16 cellular contexts compared by ENCODE assay signal in genomic region chr20:35934050-35934449, GRCh38. TPM values are rescaled to one million over a fixed set of nuclear protein-coding genes. Genes with fewer than 3 reads are reported as not detected.
DNase-seq lines count a peak whose midpoint lies in the region; ATAC-seq and TF ChIP-seq lines count a peak whose summit lies in the region.
"Had no signal": no experiment of that assay in that cellular context is flagged by ENCODE, and none has a peak within 500 bp of the region (broad histone marks: within the 10 kb centered on the region; RNA-seq: fewer than 3 reads in every experiment).

No MANE protein-coding gene starts in this region.

- CTCF ChIA-PET in CD4-positive, alpha-beta memory T cell (lab: Charles Lee; ENCODE audit: partially characterized antibody) = interaction anchor here (1.3 kb wide), 1 partner anchor 20 kb away, joined by 3 read pairs; the partner anchor contains the start of gene SCAND1
- CTCF ChIA-PET in activated CD4-positive, alpha-beta T cell treated with anti-CD3 and anti-CD28 coated beads, Interleukin-2, amount 10 ng/mL, durations not matched to agents 7 days and 5 days (lab: Charles Lee) = interaction anchor here (2.1 kb wide), 1 partner anchor 20 kb away, joined by 9 read pairs; the partner anchor contains the start of gene SCAND1

- no peaks in the 10 kb centered on the region for H3K27me3 Mint-ChIP-seq in CD4-positive, alpha-beta memory T cell
- H3K27me3 Mint-ChIP-seq in activated naive CD8-positive, alpha-beta T cell treated with anti-CD3 and anti-CD28 coated beads, Interleukin-2, amount 50 U/mL, for 24 hours = no peaks in the 10 kb centered on the region
- H3K27me3 Mint-ChIP-seq in activated CD4-positive, alpha-beta T cell treated with anti-CD3 and anti-CD28 coated beads, Interleukin-2, amount 10 ng/mL, durations not matched to agents 7 days and 5 days = no peaks in the 10 kb centered on the region
- H3K27me3 Mint-ChIP-seq: CD4-positive, alpha-beta T cell had no signal

- H3K4me1 ChIP-seq in CD4-positive, alpha-beta memory T cell (ENCODE audit: insufficient read depth, low read length) = no peaks in the 10 kb centered on the region
- H3K4me1 ChIP-seq in HUES48 (ENCODE audit: control insufficient read depth, insufficient read depth, low read length) = peaks cover 22% of the 10 kb centered on the region
- peaks cover 8% of the 10 kb centered on the region for H3K4me1 ChIP-seq in iPS-18a (ENCODE audit: control insufficient read depth, low read depth, low read length)
- no peaks in the 10 kb centered on the region for H3K4me1 ChIP-seq in right lobe of liver

- H3K4me3 ChIP-seq in CD4-positive, alpha-beta memory T cell (ENCODE audit: low read length in 2 of 2) = no peak overlapping the region
- no peak overlapping the region for H3K4me3 ChIP-seq in HUES48 (ENCODE audit: low read depth, low read length)
- no peak overlapping the region for H3K4me3 ChIP-seq in iPS-18a (ENCODE audit: low read length)
- no peak overlapping the region for H3K4me3 ChIP-seq in right lobe of liver

- no peaks in the 10 kb centered on the region for H3K9me3 Mint-ChIP-seq in CD4-positive, alpha-beta memory T cell
- H3K9me3 Mint-ChIP-seq in activated naive CD8-positive, alpha-beta T cell treated with anti-CD3 and anti-CD28 coated beads, Interleukin-2, amount 50 U/mL, for 24 hours = no peaks in the 10 kb centered on the region
- H3K9me3 Mint-ChIP-seq in activated CD4-positive, alpha-beta T cell treated with anti-CD3 and anti-CD28 coated beads, Interleukin-2, amount 10 ng/mL, durations not matched to agents 7 days and 5 days = no peaks in the 10 kb centered on the region
- H3K9me3 Mint-ChIP-seq: CD4-positive, alpha-beta T cell had no signal

- TF ChIP-seq CTCF in right lobe of liver (IDR thresholded peaks at IDR 0.05) = no peak

- H3K27me3 ChIP-seq in CD4-positive, alpha-beta memory T cell (ENCODE audit: insufficient read depth, low read length) = no peaks in the 10 kb centered on the region
- H3K27me3 ChIP-seq in HUES48 (ENCODE audit: control insufficient read depth, insufficient read depth, low read length) = no peaks in the 10 kb centered on the region
- no peaks in the 10 kb centered on the region for H3K27me3 ChIP-seq in iPS-18a (ENCODE audit: control insufficient read depth, insufficient read depth, low read length)
- no peaks in the 10 kb centered on the region for H3K27me3 ChIP-seq in right lobe of liver

- no peak overlapping the region for H3K4me3 Mint-ChIP-seq in CD4-positive, alpha-beta memory T cell
- H3K4me3 Mint-ChIP-seq in activated naive CD8-positive, alpha-beta T cell treated with anti-CD3 and anti-CD28 coated beads, Interleukin-2, amount 50 U/mL, for 24 hours = no peak overlapping the region
- no peak overlapping the region for H3K4me3 Mint-ChIP-seq in activated CD4-positive, alpha-beta T cell treated with anti-CD3 and anti-CD28 coated beads, Interleukin-2, amount 10 ng/mL, durations not matched to agents 7 days and 5 days
- H3K4me3 Mint-ChIP-seq: CD4-positive, alpha-beta T cell had no signal

- POLR2A ChIA-PET in CD4-positive, alpha-beta memory T cell (lab: Charles Lee; ENCODE audit: partially characterized antibody) = interaction anchor here (1.6 kb wide), 1 partner anchor 8 kb away, joined by 5 read pairs; no protein-coding TSS in a partner anchor
- POLR2A ChIA-PET in activated CD4-positive, alpha-beta T cell treated with anti-CD3 and anti-CD28 coated beads, Interleukin-2, amount 10 ng/mL, durations not matched to agents 7 days and 5 days (lab: Charles Lee) = interaction anchor here (0.6 kb wide), 1 partner anchor 19 kb away, joined by 3 read pairs; no protein-coding TSS in a partner anchor

- H3K36me3 ChIP-seq in CD4-positive, alpha-beta memory T cell (ENCODE audit: insufficient read depth, low read length) = peaks cover 42% of the 10 kb centered on the region
- H3K36me3 ChIP-seq in HUES48 (ENCODE audit: control insufficient read depth, insufficient read depth, low read length) = peaks cover 27% of the 10 kb centered on the region
- peaks cover 15% of the 10 kb centered on the region for H3K36me3 ChIP-seq in iPS-18a (ENCODE audit: control insufficient read depth, low read depth, low read length)
- peaks cover 0 to 23% (median 4%) of the 10 kb centered on the region in 4 donors for H3K36me3 ChIP-seq in right lobe of liver

- no peak for DNase-seq in CD4-positive, alpha-beta memory T cell
- no peak for DNase-seq in activated naive CD8-positive, alpha-beta T cell treated with anti-CD3 and anti-CD28 coated beads, Interleukin-2, amount 50 U/mL, for 24 hours
- no peak for DNase-seq in HCEC 1CT
- no peak for DNase-seq in right lobe of liver
- no peak for DNase-seq in LoVo (ENCODE audit: low spot score)
- no peak for DNase-seq in activated CD4-positive, alpha-beta T cell treated with anti-CD3 and anti-CD28 coated beads, Interleukin-2, amount 10 ng/mL, durations not matched to agents 7 days and 5 days
- DNase-seq: AML-193; CD4-positive, alpha-beta T cell; KBM-7; NCI-H1092 treated with DMSO at 0.1 percent for 48 hours; NCI-H1694; NCI-H345; NCI-H526 treated with DMSO at 0.1 percent for 48 hours; NK-92 treated with Interleukin-12 subunit alpha and Interleukin-12 subunit beta, amount 100 ng/mL, for 24 hours had no signal

- H3K4me1 Mint-ChIP-seq in CD4-positive, alpha-beta memory T cell = peaks cover 0 to 17% (median 10%) of the 10 kb centered on the region in 4 donors
- no peaks in the 10 kb centered on the region for H3K4me1 Mint-ChIP-seq in activated naive CD8-positive, alpha-beta T cell treated with anti-CD3 and anti-CD28 coated beads, Interleukin-2, amount 50 U/mL, for 24 hours
- H3K4me1 Mint-ChIP-seq in activated CD4-positive, alpha-beta T cell treated with anti-CD3 and anti-CD28 coated beads, Interleukin-2, amount 10 ng/mL, durations not matched to agents 7 days and 5 days = peaks cover 19% of the 10 kb centered on the region

- H3K9ac ChIP-seq in HUES48 (ENCODE audit: low read depth, low read length) = no peak overlapping the region
- H3K9ac ChIP-seq in iPS-18a (ENCODE audit: low read length) = no peak overlapping the region

- intact Hi-C loops in CD4-positive, alpha-beta memory T cell (cut with micrococcal nuclease) = no loop called here
- intact Hi-C loops in right lobe of liver (cut with DNase I) = no loop called here

- H3K36me3 Mint-ChIP-seq in CD4-positive, alpha-beta memory T cell = peaks cover 39 to 69% of the 10 kb centered on the region in 2 donors
- H3K36me3 Mint-ChIP-seq in activated naive CD8-positive, alpha-beta T cell treated with anti-CD3 and anti-CD28 coated beads, Interleukin-2, amount 50 U/mL, for 24 hours (ENCODE audit: low read depth) = peaks cover 22% of the 10 kb centered on the region
- peaks cover 20% of the 10 kb centered on the region for H3K36me3 Mint-ChIP-seq in activated CD4-positive, alpha-beta T cell treated with anti-CD3 and anti-CD28 coated beads, Interleukin-2, amount 10 ng/mL, durations not matched to agents 7 days and 5 days (ENCODE audit: low read depth)

- peak overlapping the region in 4 of 7 donors; percentile 9 to 66 (median 56) for H3K27ac Mint-ChIP-seq in CD4-positive, alpha-beta memory T cell
- peak overlapping the region; percentile 10 for H3K27ac Mint-ChIP-seq in activated naive CD8-positive, alpha-beta T cell treated with anti-CD3 and anti-CD28 coated beads, Interleukin-2, amount 50 U/mL, for 24 hours
- no peak overlapping the region for H3K27ac Mint-ChIP-seq in activated CD4-positive, alpha-beta T cell treated with anti-CD3 and anti-CD28 coated beads, Interleukin-2, amount 10 ng/mL, durations not matched to agents 7 days and 5 days
- H3K27ac Mint-ChIP-seq: CD4-positive, alpha-beta T cell had no signal

- no peak for ATAC-seq in activated naive CD8-positive, alpha-beta T cell treated with anti-CD3 and anti-CD28 coated beads, Interleukin-2, amount 50 U/mL, for 24 hours
- ATAC-seq in right lobe of liver = no peak

- no peak for TF ChIP-seq POLR2A in right lobe of liver (IDR thresholded peaks at IDR 0.05)

- H3K27ac ChIP-seq in CD4-positive, alpha-beta memory T cell (ENCODE audit: low read depth, low read length) = no peak overlapping the region
- H3K27ac ChIP-seq in HUES48 (ENCODE audit: low read depth, low read length) (peak overlapping the region; percentile 82), iPS-18a (ENCODE audit: low read length) (peak overlapping the region; percentile 17), right lobe of liver (no peak overlapping the region)

- 86% methylated on average over 1 of the region's 4 CpGs for WGBS in right lobe of liver (ENCODE audit: insufficient coverage, low coverage, low lambda C conversion rate, missing lambda C conversion rate)

- H3K9me3 ChIP-seq in CD4-positive, alpha-beta memory T cell (ENCODE audit: control insufficient read depth in 1 of 2, low read length in 2 of 2) = no peaks in the 10 kb centered on the region
- H3K9me3 ChIP-seq in HUES48 (ENCODE audit: control insufficient read depth, insufficient read depth, low read length) (no peaks in the 10 kb centered on the region), iPS-18a (ENCODE audit: control insufficient read depth, low read depth, low read length) (no peaks in the 10 kb centered on the region), right lobe of liver (no peaks in the 10 kb centered on the region)

RNA-seq across cellular contexts. Expression of gene SCAND1, which starts 20.3 kb away (rescaled TPM):
- total RNA-seq in CD4-positive, alpha-beta memory T cell = 10 to 100 TPM; 45.1 to 53.8 TPM
- polyA plus RNA-seq in CD4-positive, alpha-beta memory T cell = 100 to 1,000 TPM; 124 to 185 TPM
- total RNA-seq in right lobe of liver = 100 to 1,000 TPM in 2 of 6 experiments, 10 to 100 TPM in 4; 35.5 to 106 (median 43.8) TPM
- 10 to 100 TPM; 48.6 to 63.6 TPM for total RNA-seq in activated CD4-positive, alpha-beta T cell treated with anti-CD3 and anti-CD28 coated beads, Interleukin-2, amount 10 ng/mL, durations not matched to agents 7 days and 5 days

RNA-seq across cellular contexts. Expression of gene CNBD2, which starts 34.3 kb away (rescaled TPM):
- 1 to 10 TPM; 7.8 to 8.2 TPM for total RNA-seq in CD4-positive, alpha-beta memory T cell
- polyA plus RNA-seq in CD4-positive, alpha-beta memory T cell = 1 to 10 TPM; 6.7 to 7.2 TPM
- 1 to 10 TPM; 1.6 to 2.2 (median 1.9) TPM for total RNA-seq in right lobe of liver
- total RNA-seq in activated CD4-positive, alpha-beta T cell treated with anti-CD3 and anti-CD28 coated beads, Interleukin-2, amount 10 ng/mL, durations not matched to agents 7 days and 5 days = 1 to 10 TPM; 4.0 to 5.0 TPM

Comparison
In these comparisons a context has a peak if more than half of its experiments do, and no peak if none do; other contexts are left out.
1. H3K27ac ChIP-seq: peak in HUES48 (single experiment) and iPS-18a (single experiment); none in CD4-positive, alpha-beta memory T cell (single experiment) and right lobe of liver (0 of 3).